29 cellular contexts compared by ENCODE assay signal in the genomic region with DNA sequence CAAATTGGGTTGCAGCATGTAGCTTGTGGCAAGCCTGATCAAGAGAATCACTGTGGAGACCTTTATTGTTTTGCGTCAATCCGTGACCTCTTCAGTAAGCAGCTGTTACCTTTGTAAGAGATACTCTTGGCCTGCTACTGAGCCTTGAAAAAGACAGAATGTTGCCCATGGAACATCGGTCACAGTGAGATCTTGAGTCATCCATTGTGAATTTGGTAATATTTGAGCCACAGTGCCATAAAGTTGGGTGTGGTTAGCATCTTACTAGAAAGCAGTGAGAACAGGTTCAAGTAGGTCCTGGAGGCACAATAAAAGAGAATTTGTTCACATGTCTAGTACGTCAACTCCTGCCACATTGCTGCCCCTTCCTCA. TPM values are rescaled to one million over a fixed set of nuclear protein-coding genes. Genes with fewer than 3 reads are reported as not detected.
DNase-seq lines count a peak whose midpoint lies in the region; ATAC-seq and TF ChIP-seq lines count a peak whose summit lies in the region.
"Had no signal": no experiment of that assay in that cellular context is flagged by ENCODE, and none has a peak within 500 bp of the region (broad histone marks: within the 10 kb centered on the region; RNA-seq: fewer than 3 reads in every experiment).

No MANE protein-coding gene starts in this region.

- intact Hi-C loops in A673 (cut with micrococcal nuclease; ENCODE audit: unreplicated experiment), result no loop called here

- no peaks in the 10 kb centered on the region for H3K36me3 ChIP-seq in GM23248 (ENCODE audit: low read depth)
- no peaks in the 10 kb centered on the region for H3K36me3 ChIP-seq in A673 (ENCODE audit: insufficient read depth, low read length, poor library complexity, severe bottlenecking)
- H3K36me3 ChIP-seq: adrenal gland, BLaER1, sigmoid colon had no signal

- H4K20me1 ChIP-seq in GM23248 (ENCODE audit: insufficient read depth), result no peaks in the 10 kb centered on the region
- H4K20me1 ChIP-seq: BLaER1 had no signal

- peak; percentile 20 for DNase-seq in AG20443 (ENCODE audit: low spot score)
- DNase-seq in GM23248, result peak; percentile 29
- DNase-seq in NCI-H345 (lab: John Stamatoyannopoulos, UW), result peak; percentile 98
- DNase-seq in SW480 (ENCODE audit: low spot score), result peak; percentile 46
- DNase-seq in A673 (ENCODE audit: low spot score), result no peak
- DNase-seq: ACHN; activated CD4-positive, alpha-beta T cell treated with anti-CD3 and anti-CD28 coated beads, Interleukin-2, amount 10 ng/mL, durations not matched to agents 7 days and 5 days; activated CD8-positive, alpha-beta memory T cell treated with anti-CD3 and anti-CD28 coated beads, Interleukin-2, amount 10 ng/mL, durations not matched to agents 7 days and 5 days; activated naive CD4-positive, alpha-beta T cell treated with anti-CD3 and anti-CD28 coated beads for 36 hours; adrenal gland; body of pancreas; Caco-2; cerebellar nuclear complex; IMR-90; left ventricle myocardium superior; naive thymus-derived CD4-positive, alpha-beta T cell; NCI-H1105 treated with DMSO at 0.1 percent for 48 hours; sigmoid colon; stimulated activated CD4-positive, alpha-beta T cell treated with anti-CD3 and anti-CD28 coated beads, Interleukin-4, amount 100 ng/mL, for 4 hours; stimulated activated naive B cell treated with anti-CD40 and anti-IgM and Interleukin-4, amounts not matched to agents 10 μg/mL and 1 μg/mL and 100 μg/mL, for 72 hours; SW 1271; T1000 had no signal

- CTCF ChIA-PET in A673 (lab: Charles Lee), result no interaction called here

- H3K4me3 ChIP-seq in GM23248 (no peak overlapping the region), A673 (ENCODE audit: low read depth, low read length, poor library complexity, severe bottlenecking) (no peak overlapping the region)
- H3K4me3 ChIP-seq: adrenal gland, BLaER1, body of pancreas, GM12878, GM23338, sigmoid colon had no signal

- WGBS in GM23248 (ENCODE audit: low coverage in 1 of 2, low lambda C conversion rate in 2 of 2, missing lambda C conversion rate in 2 of 2), 2 experiments, result 73 to 75% methylated on average over 4 of the region's 4 CpGs

- H3K4me2 ChIP-seq in GM23248 (ENCODE audit: unreplicated experiment), result no peak overlapping the region
- H3K4me2 ChIP-seq: BLaER1, GM23338 had no signal

- H3K4me1 ChIP-seq in GM23248 (ENCODE audit: insufficient read depth), result no peaks in the 10 kb centered on the region
- H3K4me1 ChIP-seq in A673 (ENCODE audit: insufficient read depth, low read length, poor library complexity, severe bottlenecking), result no peaks in the 10 kb centered on the region
- H3K4me1 ChIP-seq: adrenal gland, body of pancreas, Caco-2, sigmoid colon had no signal

- ATAC-seq in GM21825 (IDR thresholded peaks at IDR 0.05; ENCODE audit: unreplicated experiment) (no peak), HG03175 (IDR thresholded peaks at IDR 0.05; ENCODE audit: unreplicated experiment) (no peak), GM18517 (IDR thresholded peaks at IDR 0.05; ENCODE audit: unreplicated experiment) (no peak)
- ATAC-seq: activated CD8-positive, alpha-beta memory T cell treated with anti-CD3 and anti-CD28 coated beads, Interleukin-2, amount 10 ng/mL, durations not matched to agents 7 days and 5 days; body of pancreas; GM12878; GM23338; left ventricle myocardium superior; naive thymus-derived CD4-positive, alpha-beta T cell; Right ventricle myocardium inferior; stimulated activated naive B cell treated with anti-CD40 and anti-IgM and Interleukin-4, amounts not matched to agents 10 μg/mL and 1 μg/mL and 100 μg/mL, for 72 hours had no signal

- in situ Hi-C loops in GM23248 (cut with MboI), result no loop called here

- BruUV-seq in A673 (replicated peaks; lab: Mats Ljungman, UMichigan), result no TSS peak

- POLR2A ChIA-PET in A673 (lab: Charles Lee; ENCODE audit: low non-redundant PET), result no interaction called here

- H3K9ac ChIP-seq in GM23248, result no peak overlapping the region
- H3K9ac ChIP-seq: BLaER1 had no signal

- H3K9me3 ChIP-seq in GM23248 (ENCODE audit: low read depth) (no peaks in the 10 kb centered on the region), A673 (ENCODE audit: low read depth, low read length, poor library complexity, severe bottlenecking) (no peaks in the 10 kb centered on the region)
- H3K9me3 ChIP-seq: adrenal gland, BLaER1, body of pancreas, Caco-2, sigmoid colon had no signal

- H3K27ac ChIP-seq in GM23248 (no peak overlapping the region), A673 (ENCODE audit: low read depth, low read length, poor library complexity, severe bottlenecking) (no peak overlapping the region)
- H3K27ac ChIP-seq: adrenal gland, BLaER1, body of pancreas, sigmoid colon had no signal

- H2AFZ ChIP-seq in GM23248, result no peak overlapping the region
- H2AFZ ChIP-seq: GM23338 had no signal

- H3K79me2 ChIP-seq in GM23248 (ENCODE audit: insufficient read depth), result no peaks in the 10 kb centered on the region

- TF ChIP-seq CTCF in A673 (conservative IDR thresholded peaks at IDR 0.05; ENCODE audit: low read depth, low read length), result no peak

- no peaks in the 10 kb centered on the region for H3F3A ChIP-seq in GM23248 (ENCODE audit: insufficient read depth)

- H3K27me3 ChIP-seq in GM23248 (replicated peaks; ENCODE audit: insufficient read depth), result peaks cover 5% of the 10 kb centered on the region; the same call in 1 of the 2 replicates
- no peaks in the 10 kb centered on the region for H3K27me3 ChIP-seq in A673 (replicated peaks; ENCODE audit: insufficient read depth, low read depth, low read length, poor library complexity)
- H3K27me3 ChIP-seq: adrenal gland, BLaER1, body of pancreas, sigmoid colon had no signal

- H3K9me2 ChIP-seq in GM23248 (ENCODE audit: insufficient read depth), result no peaks in the 10 kb centered on the region

RNA-seq across cellular contexts. Expression of gene EFR3B, which starts 12.7 kb away (rescaled TPM):
- 0.76 and 0.97 TPM in 2 replicates for total RNA-seq in GM23248 (2014; rRNA removed; shearing (Covaris generic))
- polyA plus RNA-seq in GM23248 (2016; fragmentation: Nextera tagmentation; extraction: Ambion mirVana), result 0.51 and 0.75 TPM in 2 replicates
- total RNA-seq in A673 (2021), result 0.76 and 1.0 TPM in 2 replicates

RNA-seq across cellular contexts. Expression of gene DNAJC27, which starts 57.4 kb away (rescaled TPM):
- total RNA-seq in GM23248 (2014; rRNA removed; shearing (Covaris generic)), result 0.76 and 1.3 TPM in 2 replicates
- polyA plus RNA-seq in GM23248 (2016; fragmentation: Nextera tagmentation; extraction: Ambion mirVana), result 2.2 and 2.9 TPM in 2 replicates
- 4.4 and 6.7 TPM in 2 replicates for total RNA-seq in A673 (2021)
